Comparison of ENCODE assay signal across 8 cellular contexts in the genomic region with DNA sequence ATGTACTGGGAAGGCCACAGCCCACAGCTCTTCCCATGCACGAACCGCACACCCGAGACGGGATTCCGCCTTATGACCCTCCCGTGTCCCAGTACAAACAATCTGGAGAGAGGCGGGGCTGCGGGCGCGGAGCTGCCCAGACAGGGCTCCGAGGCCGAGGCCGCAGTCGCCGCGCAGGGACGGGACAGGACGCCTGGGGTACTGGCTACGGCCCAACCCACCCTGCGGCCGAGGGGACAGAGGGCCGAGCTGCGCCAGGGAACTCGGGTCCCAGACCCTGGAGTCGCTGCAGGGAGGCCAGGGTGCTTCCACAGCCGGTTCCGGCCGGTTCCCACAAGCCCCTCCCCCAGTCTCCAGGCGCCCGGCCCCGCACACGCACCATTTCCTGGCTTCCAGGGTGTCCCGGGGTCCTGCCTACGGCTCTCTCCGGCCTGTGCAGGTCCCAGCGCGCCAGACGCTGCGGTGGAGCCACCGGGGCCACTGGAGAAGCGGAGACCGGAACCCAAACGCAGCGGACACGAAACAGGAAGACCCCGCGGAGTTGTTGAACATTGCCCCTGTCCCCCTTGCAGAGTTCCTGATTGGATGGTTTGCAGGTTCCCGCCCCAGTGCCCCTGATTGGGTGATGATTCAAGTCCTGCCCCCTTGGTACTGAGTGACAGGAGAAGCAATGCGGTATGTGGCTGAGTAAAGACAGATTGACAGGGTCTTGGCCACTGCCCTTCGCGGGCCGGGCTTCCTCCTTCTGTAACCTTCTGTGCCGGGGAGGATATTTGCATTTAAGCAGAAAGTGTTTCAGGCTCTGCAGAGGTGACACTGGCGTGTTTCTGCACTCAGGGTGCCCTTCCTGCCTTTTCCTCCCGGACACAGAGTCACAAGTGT. TPM values are rescaled to one million over a fixed set of nuclear protein-coding genes. Genes with fewer than 3 reads are reported as not detected.
DNase-seq lines count a peak whose midpoint lies in the region; ATAC-seq lines count a peak whose summit lies in the region.

A gene (minus strand): TSS at position 532 of the 882 bp plus-strand sequence. CDS start 150 bp downstream, at position 382.

- H3K27ac ChIP-seq in CD8-positive, alpha-beta memory T cell (ENCODE audit: low read depth, low read length) = peak within 1 kb of the TSS; percentile 90

- peak within 1 kb of the TSS; percentile 78 to 99 (median 96) for H3K27ac Mint-ChIP-seq in CD8-positive, alpha-beta memory T cell
- peak within 1 kb of the TSS; percentile 91 to 92 for H3K27ac Mint-ChIP-seq in effector memory CD8-positive, alpha-beta T cell
- peak within 1 kb of the TSS; percentile 90 for H3K27ac Mint-ChIP-seq in memory B cell

- peak within 1 kb of the TSS; percentile 95 for H3K4me3 ChIP-seq in CD8-positive, alpha-beta memory T cell (ENCODE audit: low read length)

- peaks cover 4 to 30% (median 10%) of the 10 kb centered on the region in 3 donors for H3K36me3 Mint-ChIP-seq in CD8-positive, alpha-beta memory T cell
- peaks cover 19% of the 10 kb centered on the region for H3K36me3 Mint-ChIP-seq in effector memory CD8-positive, alpha-beta T cell (ENCODE audit: insufficient read depth)
- H3K36me3 Mint-ChIP-seq in memory B cell = peaks cover 7% of the 10 kb centered on the region

- peak; percentile 84 to 97 (median 94) for DNase-seq in CD8-positive, alpha-beta memory T cell
- DNase-seq in HS-5 (ENCODE audit: low read depth) (peak; percentile 86), memory B cell (ENCODE audit: low spot score in 2 of 2) (peak; percentile 79 to 89)
- peak; percentile 95 for DNase-seq in NK-92 treated with Interleukin-12 subunit alpha and Interleukin-12 subunit beta, amount 100 ng/mL, for 24 hours (lab: John Stamatoyannopoulos, UW)
- DNase-seq in activated CD8-positive, alpha-beta memory T cell treated with anti-CD3 and anti-CD28 coated beads for 24 hours = peak; percentile 94
- peak; percentile 87 to 92 (median 90) for DNase-seq in effector memory CD8-positive, alpha-beta T cell
- peak; percentile 84 for DNase-seq in stimulated activated CD8-positive, alpha-beta memory T cell treated with anti-CD3 and anti-CD28 coated beads, Interleukin-12 subunit alpha, Interleukin-12 subunit beta, amount 100 ng/mL, for 24 hours (ENCODE audit: extremely low read depth)

- H3K4me3 Mint-ChIP-seq in CD8-positive, alpha-beta memory T cell = peak within 1 kb of the TSS; percentile 92 to 100 (median 97)
- peak within 1 kb of the TSS; percentile 97 to 99 for H3K4me3 Mint-ChIP-seq in effector memory CD8-positive, alpha-beta T cell
- peak within 1 kb of the TSS; percentile 96 for H3K4me3 Mint-ChIP-seq in memory B cell

- POLR2A ChIA-PET in CD8-positive, alpha-beta memory T cell (lab: Charles Lee) = interaction anchor here (0.6 to 2.4 kb wide), 5 partner anchors 55 to 240 kb away, joined by 3 to 7 read pairs (median 4); a partner anchor contains a TSS

- peak; percentile 95 for ATAC-seq in GM19468 (IDR thresholded peaks at IDR 0.05; ENCODE audit: extremely low read depth, unreplicated experiment)
- peak; percentile 97 for ATAC-seq in effector memory CD8-positive, alpha-beta T cell (replicated peaks)
- ATAC-seq in memory B cell (ENCODE audit: low read depth) = peak; percentile 96

- H3K9me3 Mint-ChIP-seq in CD8-positive, alpha-beta memory T cell = no peaks in the 10 kb centered on the region
- H3K9me3 Mint-ChIP-seq in effector memory CD8-positive, alpha-beta T cell = no peaks in the 10 kb centered on the region
- no peaks in the 10 kb centered on the region for H3K9me3 Mint-ChIP-seq in memory B cell

- H3K9me3 ChIP-seq in CD8-positive, alpha-beta memory T cell (ENCODE audit: low read length) = no peaks in the 10 kb centered on the region

- H3K36me3 ChIP-seq in CD8-positive, alpha-beta memory T cell (ENCODE audit: insufficient read depth, low read length) = peaks cover 4% of the 10 kb centered on the region

- no peaks in the 10 kb centered on the region for H3K27me3 ChIP-seq in CD8-positive, alpha-beta memory T cell (ENCODE audit: insufficient read depth, low read length, poor library complexity, severe bottlenecking)

- H3K4me1 Mint-ChIP-seq in CD8-positive, alpha-beta memory T cell = peaks cover 35 to 61% (median 43%) of the 10 kb centered on the region in 3 donors
- H3K4me1 Mint-ChIP-seq in effector memory CD8-positive, alpha-beta T cell (ENCODE audit: low read depth in 2 of 2) = peaks cover 34 to 37% of the 10 kb centered on the region in 2 donors
- peaks cover 27% of the 10 kb centered on the region for H3K4me1 Mint-ChIP-seq in memory B cell

- H3K4me1 ChIP-seq in CD8-positive, alpha-beta memory T cell (ENCODE audit: insufficient read depth, low read length) = peaks cover 40% of the 10 kb centered on the region

- H3K27me3 Mint-ChIP-seq in CD8-positive, alpha-beta memory T cell = peaks cover 0 to 2% of the 10 kb centered on the region in 2 donors
- no peaks in the 10 kb centered on the region for H3K27me3 Mint-ChIP-seq in effector memory CD8-positive, alpha-beta T cell
- H3K27me3 Mint-ChIP-seq in memory B cell = peaks cover 2% of the 10 kb centered on the region

- CTCF ChIA-PET in CD8-positive, alpha-beta memory T cell (lab: Charles Lee) = interaction anchor here (1.3 to 1.4 kb wide), 3 partner anchors 12 to 120 kb away, joined by 3 to 5 read pairs (median 3); no protein-coding TSS in a partner anchor

RNA-seq across cellular contexts. Expression of the gene that starts here (rescaled TPM):
- 1 to 10 TPM; 7.4 to 8.0 TPM for total RNA-seq in CD8-positive, alpha-beta memory T cell
- 16.7 TPM for polyA plus RNA-seq in CD8-positive, alpha-beta memory T cell

Comparison
In these comparisons a context has a peak if more than half of its experiments do, and no peak if none do; other contexts are left out.
1. Peak in every context shown above with its lines: DNase-seq, ATAC-seq, H3K4me3 ChIP-seq and H3K27ac ChIP-seq.